ENCODE assay signal across 34 cellular contexts in genomic region chr3:62497156-62497555, GRCh38.
"Had no signal": no experiment of that assay in that cellular context is flagged by ENCODE, and none has a peak within 500 bp of the region (broad histone marks: within the 10 kb centered on the region; RNA-seq: fewer than 3 reads in every experiment).

No MANE protein-coding gene starts in this region.

- DNase-seq: Karpas-422, Kasumi-1, MG63, MM.1S, MV-4-11, NCI-H1048, NCI-H1092, NCI-H1092 treated with DMSO at 0.1 percent for 48 hours, NCI-H1105, NCI-H1105 treated with DMSO at 0.1 percent for 48 hours, NCI-H1417, NCI-H1417 treated with DMSO at 0.1 percent for 48 hours, NCI-H1436, NCI-H1436 treated with DMSO at 0.1 percent for 48 hours, NCI-H146, NCI-H1694, NCI-H1694 treated with DMSO at 0.1 percent for 48 hours, NCI-H187, NCI-H187 treated with DMSO at 0.1 percent for 48 hours, NCI-H1930, NCI-H2029, NCI-H2029 treated with DMSO at 0.1 percent for 48 hours, NCI-H2081, NCI-H2081 treated with DMSO at 0.1 percent for 48 hours, NCI-H2107, NCI-H2171, NCI-H2171 treated with DMSO at 0.1 percent for 48 hours, NCI-H2227 treated with DMSO at 0.1 percent for 48 hours, NCI-H226, NCI-H345, NCI-H446, NCI-H446 treated with DMSO at 0.1 percent for 48 hours, NCI-H510A, NCI-H510A treated with DMSO at 0.1 percent for 48 hours had no signal
